ENCODE assay signal across 15 cellular contexts in genomic region chr7:37270109-37270508, GRCh38.
DNase-seq lines count a peak whose midpoint lies in the region; ATAC-seq, FAIRE-seq and TF ChIP-seq lines count a peak whose summit lies in the region.
"Had no signal": no experiment of that assay in that cellular context is flagged by ENCODE, and none has a peak within 500 bp of the region (broad histone marks: within the 10 kb centered on the region; RNA-seq: fewer than 3 reads in every experiment).

No MANE protein-coding gene starts in this region.

- ATAC-seq in SK-N-SH treated with all-trans-retinoic acid at 6 μM for 48 hours (no peak), GM21367 (IDR thresholded peaks at IDR 0.05; ENCODE audit: unreplicated experiment) (no peak)
- no peak for ATAC-seq in activated CD4-positive, CD25-positive, alpha-beta regulatory T cell treated with anti-CD3 and anti-CD28 coated beads, Interleukin-2, amount 50 U/mL, for 24 hours

- TF ChIP-seq CTCF in spleen (IDR thresholded peaks at IDR 0.05 in 8 of 11, conservative IDR thresholded peaks at IDR 0.05 in 3 of 11): no peak

- DNase-seq in GM12891 (ENCODE audit: insufficient read length, low spot score) (no peak), spleen (no peak), frontal cortex (ENCODE audit: low spot score in 2 of 2) (no peak)
- DNase-seq: ACHN; CD4-positive, CD25-positive, alpha-beta regulatory T cell; DMS53; GF-D8; GOT3; H9 had no signal

- H3K36me3 ChIP-seq in spleen: peaks cover 0 to 56% (median 9%) of the 10 kb centered on the region in 6 donors

- no peak overlapping the region for H3K4me3 ChIP-seq in spleen
- H3K4me3 ChIP-seq: BLaER1 treated with 17β-estradiol and CSF1 and Interleukin-3, amounts not matched to agents 10 nM and 100 nM had no signal

- H3K9me3 ChIP-seq in spleen: no peaks in the 10 kb centered on the region
- H3K9me3 ChIP-seq: BLaER1 treated with 17β-estradiol and CSF1 and Interleukin-3, amounts not matched to agents 10 nM and 100 nM had no signal

- WGBS in spleen, 5 donors: 72 to 89% (median 84%) methylated on average over 2 of the region's 2 CpGs

- H3K4me1 ChIP-seq in spleen: peaks cover 6 to 29% (median 9%) of the 10 kb centered on the region in 6 donors

- intact Hi-C loops in spleen (cut with DNase I; ENCODE audit: low total_unique reads): no loop called here

- H3K27ac ChIP-seq in angular gyrus (ENCODE audit: low read depth, low read length) (peak overlapping the region; percentile 1), layer of hippocampus (ENCODE audit: low read depth, low read length) (peak overlapping the region; percentile 32), spleen (peak overlapping the region in 2 of 8 donors; percentile 7 to 21)
- H3K27ac ChIP-seq: BLaER1 treated with 17β-estradiol and CSF1 and Interleukin-3, amounts not matched to agents 10 nM and 100 nM had no signal

- H3K27me3 ChIP-seq in layer of hippocampus (ENCODE audit: control insufficient read depth, insufficient read depth, low read length) (no peaks in the 10 kb centered on the region), spleen (replicated peaks in 1 of 7) (no peaks in the 10 kb centered on the region)
- H3K27me3 ChIP-seq: BLaER1 treated with 17β-estradiol and CSF1 and Interleukin-3, amounts not matched to agents 10 nM and 100 nM had no signal

- no peak for TF ChIP-seq POLR2A in GM12891 (IDR thresholded peaks at IDR 0.05; ENCODE audit: low read depth, low read length)
- TF ChIP-seq POLR2A in spleen (IDR thresholded peaks at IDR 0.05): no peak

- FAIRE-seq in GM12891 (lab: Jason Lieb, UNC): peak; percentile 23
- no peak for FAIRE-seq in frontal cortex (lab: Jason Lieb, UNC)

TF ChIP-seq in GM12891, 5 proteins besides CTCF, POLR2A, EP300 and RAD21:
- TF ChIP-seq TAF1 (IDR thresholded peaks at IDR 0.05; ENCODE audit: low read depth, low read length): no peak
- no peak for TF ChIP-seq POLR2AphosphoS5 (IDR thresholded peaks at IDR 0.05; ENCODE audit: low read depth, low read length)
- TF ChIP-seq SPI1 (IDR thresholded peaks at IDR 0.05; ENCODE audit: low read depth, low read length): no peak
- TF ChIP-seq POU2F2 (IDR thresholded peaks at IDR 0.05; ENCODE audit: low read depth, low read length): no peak
- TF ChIP-seq PAX5 (IDR thresholded peaks at IDR 0.05; ENCODE audit: insufficient read depth, low read length, severe bottlenecking): no peak

TF ChIP-seq in SK-N-SH treated with all-trans-retinoic acid at 6 μM for 48 hours, 23 proteins besides CTCF, POLR2A, EP300 and RAD21:
- TF ChIP-seq ESRRG (CRISPR knock-in tag; IDR thresholded peaks at IDR 0.05) (no peak), TOX (CRISPR knock-in tag; IDR thresholded peaks at IDR 0.05; ENCODE audit: borderline replicate concordance) (no peak), ZNF70 (CRISPR knock-in tag; IDR thresholded peaks at IDR 0.05) (no peak), TSHZ2 (CRISPR knock-in tag; IDR thresholded peaks at IDR 0.05) (0 out of 2 replicates have a peak, but pooled peaks have one; percentile 12), CSRNP3 (CRISPR knock-in tag; IDR thresholded peaks at IDR 0.05) (no peak), CREB5 (CRISPR knock-in tag; IDR thresholded peaks at IDR 0.05; ENCODE audit: low read depth) (no peak), ISL1 (CRISPR knock-in tag; IDR thresholded peaks at IDR 0.05) (no peak), ZNF565 (CRISPR knock-in tag; conservative IDR thresholded peaks at IDR 0.05; ENCODE audit: low read depth) (no peak), ZC3H10 (CRISPR knock-in tag; IDR thresholded peaks at IDR 0.05) (no peak), TCF4 (CRISPR knock-in tag; IDR thresholded peaks at IDR 0.05; ENCODE audit: borderline replicate concordance) (no peak; the same call in 1 of the 2 replicates), POU6F1 (CRISPR knock-in tag; IDR thresholded peaks at IDR 0.05; ENCODE audit: borderline replicate concordance, low read depth) (no peak), ZNF8 (CRISPR knock-in tag; IDR thresholded peaks at IDR 0.05) (no peak), SNAI2 (CRISPR knock-in tag; IDR thresholded peaks at IDR 0.05) (0 out of 2 replicates have a peak, but pooled peaks have one; percentile 10)
TF ChIP-seq in SK-N-SH treated with all-trans-retinoic acid at 6 μM for 48 hours: peak in this region for 2.
